Comparison of ENCODE assay signal across 11 cellular contexts in the genomic region with DNA sequence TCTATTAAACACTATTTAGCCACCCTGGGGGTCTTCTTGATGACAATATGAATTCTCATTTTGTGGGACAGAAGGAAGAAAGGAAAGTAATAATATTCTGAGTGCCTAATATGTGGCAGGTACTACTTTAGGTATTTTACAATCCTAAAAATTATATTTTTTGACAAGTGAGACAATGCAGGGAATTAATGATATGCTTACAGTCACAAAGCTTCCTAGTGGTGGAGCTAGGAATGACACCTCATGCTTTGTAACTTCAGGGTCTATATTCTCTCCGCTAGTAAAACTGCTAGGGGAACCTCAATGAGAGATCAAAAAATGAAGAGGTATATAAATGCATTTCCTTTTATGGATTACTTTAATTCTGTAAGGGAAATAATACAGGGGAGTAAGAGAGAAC. TPM values are rescaled to one million over a fixed set of nuclear protein-coding genes. Genes with fewer than 3 reads are reported as not detected.
DNase-seq lines count a peak whose midpoint lies in the region; ATAC-seq, FAIRE-seq and TF ChIP-seq lines count a peak whose summit lies in the region.
"Had no signal": no experiment of that assay in that cellular context is flagged by ENCODE, and none has a peak within 500 bp of the region (broad histone marks: within the 10 kb centered on the region; RNA-seq: fewer than 3 reads in every experiment).

No MANE protein-coding gene starts in this region.

- TF ChIP-seq CTCF in CD14-positive monocyte (IDR thresholded peaks at IDR 0.05) (peak; percentile 69), HFFc6 (IDR thresholded peaks at IDR 0.05) (peak; percentile 71), astrocyte (IDR thresholded peaks at IDR 0.05; ENCODE audit: insufficient read depth, low read depth, low read length) (peak; percentile 36), liver (IDR thresholded peaks at IDR 0.05; ENCODE audit: low read depth, low read length, missing input control) (peak; percentile 19)

- H3K79me2 ChIP-seq in astrocyte (ENCODE audit: insufficient read depth, low read length): no peaks in the 10 kb centered on the region

- H3K4me1 ChIP-seq in astrocyte (ENCODE audit: insufficient read depth, low read length) (no peaks in the 10 kb centered on the region), liver (ENCODE audit: control insufficient read depth in 4 of 4, insufficient read depth in 4 of 4, low read length in 3 of 4) (no peaks in the 10 kb centered on the region)

- TF ChIP-seq RAD21 in liver (IDR thresholded peaks at IDR 0.05): no peak

- no peaks in the 10 kb centered on the region for H3K27me3 ChIP-seq in astrocyte (ENCODE audit: insufficient read depth, low read length)
- no peaks in the 10 kb centered on the region for H3K27me3 ChIP-seq in liver (ENCODE audit: control insufficient read depth in 4 of 4, insufficient read depth in 4 of 4, low read length in 3 of 4)

- H3K4me2 ChIP-seq in astrocyte (ENCODE audit: low read length): no peak overlapping the region

- H3K4me3 ChIP-seq in astrocyte (ENCODE audit: insufficient read depth, low read depth, low read length) (no peak overlapping the region), liver (ENCODE audit: low read depth in 1 of 3, low read length in 3 of 3) (no peak overlapping the region)
- H3K4me3 ChIP-seq: mucosa of descending colon had no signal

- no peaks in the 10 kb centered on the region for H3K9me3 Mint-ChIP-seq in CD14-positive monocyte
- no peaks in the 10 kb centered on the region for H3K9me3 Mint-ChIP-seq in HFFc6
- no peaks in the 10 kb centered on the region for H3K9me3 Mint-ChIP-seq in astrocyte (ENCODE audit: unreplicated experiment)
- H3K9me3 Mint-ChIP-seq in T-helper 2 cell treated with Interferon-gamma antibody and Interleukin-4, amounts not matched to agents 5 μg/mL and 100 μg/mL, for 36 hours: no peaks in the 10 kb centered on the region
- H3K9me3 Mint-ChIP-seq: brain; stimulated activated naive CD8-positive, alpha-beta T cell treated with anti-CD3 and anti-CD28 coated beads, Interleukin-15, Interleukin-2, amounts not matched to agents 100 ng/mL and 50 ng/mL, for 24 hours had no signal

- H3K4me3 Mint-ChIP-seq in CD14-positive monocyte: no peak overlapping the region
- H3K4me3 Mint-ChIP-seq in HFFc6: no peak overlapping the region
- H3K4me3 Mint-ChIP-seq in astrocyte (ENCODE audit: unreplicated experiment): no peak overlapping the region
- H3K4me3 Mint-ChIP-seq in T-helper 2 cell treated with Interferon-gamma antibody and Interleukin-4, amounts not matched to agents 5 μg/mL and 100 μg/mL, for 36 hours: no peak overlapping the region
- H3K4me3 Mint-ChIP-seq: brain; stimulated activated naive CD8-positive, alpha-beta T cell treated with anti-CD3 and anti-CD28 coated beads, Interleukin-15, Interleukin-2, amounts not matched to agents 100 ng/mL and 50 ng/mL, for 24 hours had no signal

- H3K27ac ChIP-seq in astrocyte (ENCODE audit: low read depth, low read length) (no peak overlapping the region), liver (ENCODE audit: low read depth in 1 of 2, low read length in 2 of 2) (no peak overlapping the region)

- no peak for DNase-seq in CD14-positive monocyte (ENCODE audit: low spot score)
- DNase-seq in HFFc6: no peak
- no peak for DNase-seq in astrocyte (ENCODE audit: low read depth)
- DNase-seq in kidney tubule cell (ENCODE audit: low spot score): no peak
- DNase-seq in T-helper 2 cell treated with Interferon-gamma antibody and Interleukin-4, amounts not matched to agents 5 μg/mL and 100 μg/mL, for 36 hours (ENCODE audit: low spot score): no peak
- DNase-seq in NCI-H1436 treated with DMSO at 0.1 percent for 48 hours (lab: John Stamatoyannopoulos, UW): no peak
- DNase-seq: mucosa of descending colon had no signal

- no peaks in the 10 kb centered on the region for H3K4me1 Mint-ChIP-seq in CD14-positive monocyte
- peaks cover 8% of the 10 kb centered on the region for H3K4me1 Mint-ChIP-seq in HFFc6 (ENCODE audit: low read depth)
- no peaks in the 10 kb centered on the region for H3K4me1 Mint-ChIP-seq in astrocyte (ENCODE audit: low read depth, unreplicated experiment)
- peaks cover 5% of the 10 kb centered on the region for H3K4me1 Mint-ChIP-seq in T-helper 2 cell treated with Interferon-gamma antibody and Interleukin-4, amounts not matched to agents 5 μg/mL and 100 μg/mL, for 36 hours (ENCODE audit: low read depth)
- H3K4me1 Mint-ChIP-seq: brain had no signal

- H3K27me3 Mint-ChIP-seq in CD14-positive monocyte (ENCODE audit: low read depth in 3 of 3): no peaks in the 10 kb centered on the region
- H3K27me3 Mint-ChIP-seq in HFFc6 (ENCODE audit: insufficient read depth): no peaks in the 10 kb centered on the region
- no peaks in the 10 kb centered on the region for H3K27me3 Mint-ChIP-seq in astrocyte (ENCODE audit: low read depth, unreplicated experiment)
- no peaks in the 10 kb centered on the region for H3K27me3 Mint-ChIP-seq in T-helper 2 cell treated with Interferon-gamma antibody and Interleukin-4, amounts not matched to agents 5 μg/mL and 100 μg/mL, for 36 hours (ENCODE audit: low read depth)
- H3K27me3 Mint-ChIP-seq: brain; stimulated activated naive CD8-positive, alpha-beta T cell treated with anti-CD3 and anti-CD28 coated beads, Interleukin-15, Interleukin-2, amounts not matched to agents 100 ng/mL and 50 ng/mL, for 24 hours had no signal

- H3K9ac ChIP-seq in astrocyte (ENCODE audit: low read length) (no peak overlapping the region), liver (ENCODE audit: low read depth in 1 of 2, low read length in 2 of 2) (no peak overlapping the region)

- peaks cover under 1% of the 10 kb centered on the region for H4K20me1 ChIP-seq in astrocyte (ENCODE audit: insufficient read depth, low read length)

- intact Hi-C loops in CD14-positive monocyte (cut with micrococcal nuclease): loop anchor here (10.0 kb wide), 1 partner anchor 1616 kb away; no protein-coding TSS in a partner anchor

- H3K36me3 ChIP-seq in astrocyte (ENCODE audit: insufficient read depth, low read length) (peaks cover 74% of the 10 kb centered on the region), liver (ENCODE audit: control insufficient read depth in 4 of 4, insufficient read depth in 3 of 4, low read depth in 1 of 4, low read length in 3 of 4) (peaks cover 11 to 80% (median 63%) of the 10 kb centered on the region in 4 donors)

- no peak for FAIRE-seq in astrocyte (lab: Jason Lieb, UNC)

- 96% methylated on average over 1 of the region's 1 CpG for WGBS in liver

- ATAC-seq in HG03280 (IDR thresholded peaks at IDR 0.05; ENCODE audit: unreplicated experiment): no peak
- ATAC-seq: mucosa of descending colon had no signal

- no peak overlapping the region for H2AFZ ChIP-seq in astrocyte (ENCODE audit: low read depth, low read length)

- no peak overlapping the region for H3K27ac Mint-ChIP-seq in CD14-positive monocyte
- H3K27ac Mint-ChIP-seq in HFFc6: no peak overlapping the region
- H3K27ac Mint-ChIP-seq in astrocyte (ENCODE audit: unreplicated experiment): no peak overlapping the region
- no peak overlapping the region for H3K27ac Mint-ChIP-seq in T-helper 2 cell treated with Interferon-gamma antibody and Interleukin-4, amounts not matched to agents 5 μg/mL and 100 μg/mL, for 36 hours
- H3K27ac Mint-ChIP-seq: brain; stimulated activated naive CD8-positive, alpha-beta T cell treated with anti-CD3 and anti-CD28 coated beads, Interleukin-15, Interleukin-2, amounts not matched to agents 100 ng/mL and 50 ng/mL, for 24 hours had no signal

- H3K36me3 Mint-ChIP-seq in CD14-positive monocyte (peaks cover 80 to 87% of the 10 kb centered on the region in 2 donors), HFFc6 (ENCODE audit: low read depth) (peaks cover 38% of the 10 kb centered on the region), astrocyte (ENCODE audit: low read depth, unreplicated experiment) (peaks cover 2% of the 10 kb centered on the region)
- peaks cover 55% of the 10 kb centered on the region for H3K36me3 Mint-ChIP-seq in T-helper 2 cell treated with Interferon-gamma antibody and Interleukin-4, amounts not matched to agents 5 μg/mL and 100 μg/mL, for 36 hours (ENCODE audit: low read depth)

- H3K9me3 ChIP-seq in astrocyte (ENCODE audit: insufficient read depth, low read depth, low read length): no peaks in the 10 kb centered on the region
- H3K9me3 ChIP-seq in liver (ENCODE audit: control insufficient read depth in 4 of 4, low read length in 3 of 4): no peaks in the 10 kb centered on the region
- H3K9me3 ChIP-seq: mucosa of descending colon had no signal

TF ChIP-seq in liver, 16 proteins besides CTCF, POLR2A, EP300 and RAD21 (continues in another document):
- no peak for TF ChIP-seq FOXA1 (IDR thresholded peaks at IDR 0.05)

RNA-seq across cellular contexts. Expression of a gene that starts 34.7 kb away (rescaled TPM):
- polyA plus RNA-seq in CD14-positive monocyte (not detected), liver (10 to 100 TPM; 70.2 to 73.8 TPM)
- total RNA-seq in HFFc6 (2021; fragmentation: NEBNext Ultra II Directional; extraction: Animal tissue kit (Norgen Biotek cat#: 25700)): under 1 TPM in 1 of 6 experiments, not detected in 5; 0.03 TPM
- total RNA-seq in astrocyte (not detected in 2 replicates), liver (10 to 100 TPM; 36.5 to 44.1 TPM)

RNA-seq across cellular contexts. Expression of a gene that starts 44.3 kb away (rescaled TPM):
- 10 to 100 TPM in 1 of 2 donors, 1 to 10 TPM in 1; 4.3 to 13.2 TPM for polyA plus RNA-seq in CD14-positive monocyte
- total RNA-seq in HFFc6 (2021; fragmentation: NEBNext Ultra II Directional; extraction: Animal tissue kit (Norgen Biotek cat#: 25700)): 10 to 100 TPM; 61.4 to 75.6 (median 62.8) TPM
- total RNA-seq in astrocyte: 78.5 and 83.8 TPM in 2 replicates
- 10 to 100 TPM; 37.6 to 45.1 TPM for total RNA-seq in liver
- polyA plus RNA-seq in liver: 10 to 100 TPM in 1 of 2 donors, 1 to 10 TPM in 1; 8.1 to 40.8 TPM

RNA-seq across cellular contexts. Expression of a gene that starts 44.9 kb away (rescaled TPM):
- polyA plus RNA-seq in CD14-positive monocyte: 1 to 10 TPM; 6.4 to 9.7 TPM
- total RNA-seq in HFFc6 (2021; fragmentation: NEBNext Ultra II Directional; extraction: Animal tissue kit (Norgen Biotek cat#: 25700)): 10 to 100 TPM; 10.1 to 15.9 (median 13.1) TPM
- 21.3 and 22.1 TPM in 2 replicates for total RNA-seq in astrocyte
- total RNA-seq in liver: 10 to 100 TPM; 13.1 to 25.8 TPM
- polyA plus RNA-seq in liver: 10 to 100 TPM in 1 of 2 donors, 1 to 10 TPM in 1; 8.7 to 14.7 TPM

Comparison
In these comparisons a context has a peak if more than half of its experiments do, and no peak if none do; other contexts are left out.
1. CTCF ChIP-seq: peak in every context shown above with its lines; median percentile 71 in HFFc6; 69 in CD14-positive monocyte; 36 in astrocyte; 19 in liver.
2. RNA of a gene that starts 34.7 kb away (total RNA-seq): 36.5 to 44.1 TPM in liver; 0.03 TPM in HFFc6 and not detected in astrocyte; every median in the first group is over 10 times any median in the second.